10 cellular contexts compared by ENCODE assay signal in the genomic region with DNA sequence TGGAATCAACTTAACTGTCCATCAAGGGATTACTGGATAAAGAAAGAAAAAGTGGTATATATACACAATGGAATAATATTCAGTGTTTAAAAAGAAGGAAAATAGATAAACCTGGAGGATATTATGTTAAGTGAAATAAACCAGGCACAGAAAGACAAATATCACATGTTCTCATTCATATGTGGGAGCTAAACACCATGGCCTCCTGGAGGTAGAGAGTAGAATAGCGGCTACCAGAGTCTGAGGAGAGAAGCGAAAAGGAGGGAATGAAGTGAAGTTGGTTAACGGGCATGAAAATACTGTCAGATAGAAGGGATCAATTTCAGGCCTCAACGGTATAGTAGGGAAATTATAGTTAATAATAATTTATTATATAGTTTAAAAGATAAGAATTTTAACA.
DNase-seq lines count a peak whose midpoint lies in the region; ATAC-seq and TF ChIP-seq lines count a peak whose summit lies in the region.
"Had no signal": no experiment of that assay in that cellular context is flagged by ENCODE, and none has a peak within 500 bp of the region (broad histone marks: within the 10 kb centered on the region; RNA-seq: fewer than 3 reads in every experiment).

No MANE protein-coding gene starts in this region.

- H3K27me3 Mint-ChIP-seq in nephron progenitor cell (ENCODE audit: low read depth, poor library complexity), result peaks cover 2% of the 10 kb centered on the region

- H3K36me3 Mint-ChIP-seq in nephron progenitor cell (ENCODE audit: low read depth), result no peaks in the 10 kb centered on the region

- peaks cover 5% of the 10 kb centered on the region for H3K9me3 Mint-ChIP-seq in nephron progenitor cell
- H3K9me3 Mint-ChIP-seq: activated B cell treated with CpG ODN at 0.5 μM for 24 hours had no signal

- no peak overlapping the region for H3K27ac Mint-ChIP-seq in nephron progenitor cell
- H3K27ac Mint-ChIP-seq: activated B cell treated with CpG ODN at 0.5 μM for 24 hours had no signal

- peak; percentile 45 for TF ChIP-seq CTCF in nephron progenitor cell (IDR thresholded peaks at IDR 0.05)

- ATAC-seq in HG02884 (IDR thresholded peaks at IDR 0.05; ENCODE audit: unreplicated experiment), result peak; percentile 79

- no peak overlapping the region for H3K4me3 Mint-ChIP-seq in nephron progenitor cell
- H3K4me3 Mint-ChIP-seq: activated B cell treated with CpG ODN at 0.5 μM for 24 hours had no signal

- H3K4me1 Mint-ChIP-seq in nephron progenitor cell, result no peaks in the 10 kb centered on the region
- H3K4me1 Mint-ChIP-seq: activated B cell treated with CpG ODN at 0.5 μM for 24 hours had no signal

- DNase-seq in DMS53 (lab: John Stamatoyannopoulos, UW), result peak; percentile 0
- DNase-seq in DMS53 treated with DMSO at 0.1 percent for 48 hours (lab: John Stamatoyannopoulos, UW; ENCODE audit: unreplicated experiment), result no peak
- peak; percentile 14 for DNase-seq in RKO (ENCODE audit: low spot score)
- no peak for DNase-seq in nephron progenitor cell
- DNase-seq in 8988T, result no peak
- DNase-seq in DMS79 (lab: John Stamatoyannopoulos, UW), result no peak
- DNase-seq in HuH-7.5 (ENCODE audit: low spot score), result no peak
- DNase-seq: activated B cell treated with CpG ODN at 0.5 μM for 24 hours, NCI-H187 treated with DMSO at 0.1 percent for 48 hours had no signal

Comparison
In these comparisons a context has a peak if more than half of its experiments do, and no peak if none do; other contexts are left out.
1. DNase-seq: peak in DMS53 (single experiment) and RKO (single experiment); none in DMS53 treated with DMSO at 0.1 percent for 48 hours (single experiment), nephron progenitor cell (single experiment), 8988T (single experiment), DMS79 (single experiment) and HuH-7.5 (single experiment).